ENCODE assay signal across 26 cellular contexts in genomic region chr1:217079579-217079978, GRCh38.
A peak's percentile ranks its signal among the peaks of the same experiment; 100 is the strongest.
DNase-seq lines count a peak whose midpoint lies in the region; ATAC-seq, FAIRE-seq and TF ChIP-seq lines count a peak whose summit lies in the region.
"Had no signal": no experiment of that assay in that cellular context is flagged by ENCODE, and none has a peak within 500 bp of the region (broad histone marks: within the 10 kb centered on the region; RNA-seq: fewer than 3 reads in every experiment).

No MANE protein-coding gene starts in this region.

- no peaks in the 10 kb centered on the region for H3K36me3 ChIP-seq in kidney (ENCODE audit: control insufficient read depth in 1 of 2, insufficient read depth in 2 of 2, low read length in 2 of 2)

- H3K4me1 ChIP-seq in kidney (ENCODE audit: control insufficient read depth in 1 of 2, insufficient read depth in 1 of 2, low read depth in 1 of 2, low read length in 2 of 2), result peaks cover 2 to 27% of the 10 kb centered on the region in 2 donors

- DNase-seq in NCI-H1105 treated with DMSO at 0.1 percent for 48 hours (lab: John Stamatoyannopoulos, UW) (peak; percentile 19), NCI-H1105 (lab: John Stamatoyannopoulos, UW) (no peak), NCI-H2029 (lab: John Stamatoyannopoulos, UW) (peak; percentile 34), kidney (no peak), NCI-H1694 (lab: John Stamatoyannopoulos, UW) (no peak)
- DNase-seq: AML-193; C1 segment of cervical spinal cord; CD8-positive, alpha-beta T cell; DND-41; GM23248; H9; HFFc6; KBM-7; MM.1S; NCI-H1048; NCI-H2227 treated with DMSO at 0.1 percent for 48 hours; NCI-H524; NCI-H82; OCI-M1 had no signal

- no peaks in the 10 kb centered on the region for H3K9me3 ChIP-seq in kidney (ENCODE audit: control insufficient read depth in 1 of 2, low read length in 2 of 2)

- TF ChIP-seq CTCF in 22Rv1 (IDR thresholded peaks at IDR 0.05) (no peak), kidney (IDR thresholded peaks at IDR 0.05; ENCODE audit: borderline replicate concordance, extremely low read depth, insufficient read depth) (no peak)

- H3K9ac ChIP-seq in kidney (ENCODE audit: low read length in 2 of 2), result peak overlapping the region in 1 of 2 donors; percentile 37
- H3K9ac ChIP-seq: GM23248 had no signal

- peak overlapping the region in 1 of 2 donors; percentile 53 for H3K4me3 ChIP-seq in kidney (ENCODE audit: low read length in 2 of 2)
- H3K4me3 ChIP-seq: GM23248 had no signal

- H3K27ac ChIP-seq in 22Rv1 (peak overlapping the region; percentile 70; the same call in 1 of the 2 replicates), kidney (ENCODE audit: low read depth in 2 of 2, low read length in 2 of 2) (peak overlapping the region; percentile 44 to 66)
- H3K27ac ChIP-seq: GM23248, HL-60 had no signal

- intact Hi-C loops in kidney (cut with DNase I), result no loop called here

- ATAC-seq in GM21786 (IDR thresholded peaks at IDR 0.05; ENCODE audit: unreplicated experiment), result no peak
- ATAC-seq: CD8-positive, alpha-beta T cell; HepG2 had no signal

- FAIRE-seq in kidney (lab: Jason Lieb, UNC), result no peak
- FAIRE-seq: D721Med, GM12891, HepG2, RCC 7860 had no signal

Comparison
In these comparisons a context has a peak if more than half of its experiments do, and no peak if none do; other contexts are left out.
1. DNase-seq: peak in NCI-H1105 treated with DMSO at 0.1 percent for 48 hours (single experiment) and NCI-H2029 (single experiment); none in NCI-H1105 (single experiment), kidney (single experiment) and NCI-H1694 (single experiment).